ENCODE assay signal across 19 cellular contexts in genomic region chrX:150856785-150857184, GRCh38.
"Had no signal": no experiment of that assay in that cellular context is flagged by ENCODE, and none has a peak within 500 bp of the region (broad histone marks: within the 10 kb centered on the region; RNA-seq: fewer than 3 reads in every experiment).

No MANE protein-coding gene starts in this region.

- ATAC-seq: activated T-cell treated with anti-CD3 and anti-CD28 coated beads, Interleukin-2, amount 50 U/mL, for 4 hours; PC-3 had no signal

- H3K4me3 ChIP-seq: coronary artery had no signal

- DNase-seq: activated CD4-positive, alpha-beta memory T cell treated with anti-CD3 and anti-CD28 coated beads for 36 hours; activated CD4-positive, alpha-beta T cell treated with anti-CD3 and anti-CD28 coated beads, Interleukin-2, amount 10 ng/mL, durations not matched to agents 7 days and 5 days; activated CD4-positive, CD25-positive, alpha-beta regulatory T cell; activated CD8-positive, alpha-beta memory T cell treated with anti-CD3 and anti-CD28 coated beads for 24 hours; activated effector memory CD4-positive, alpha-beta T cell treated with anti-CD3 and anti-CD28 coated beads, Interleukin-2, amount 50 U/mL, for 16 hours; activated naive CD4-positive, alpha-beta T cell treated with Interleukin-2 at 50 U/mL for 16 hours; activated naive CD8-positive, alpha-beta T cell treated with anti-CD3 and anti-CD28 coated beads for 36 hours; activated T-cell treated with anti-CD3 and anti-CD28 coated beads, Interleukin-2, amount 50 U/mL, for 4 hours; caudate nucleus; MV-4-11; NCI-H1105; NCI-H1436; NCI-H1694 treated with DMSO at 0.1 percent for 48 hours; NCI-H524; SHP77 treated with DMSO at 0.1 percent for 48 hours; T-helper 1 cell had no signal

- H3K27ac Mint-ChIP-seq: activated CD4-positive, alpha-beta memory T cell treated with anti-CD3 and anti-CD28 coated beads for 36 hours; activated CD4-positive, alpha-beta T cell treated with anti-CD3 and anti-CD28 coated beads, Interleukin-2, amount 10 ng/mL, durations not matched to agents 7 days and 5 days; activated naive CD8-positive, alpha-beta T cell treated with anti-CD3 and anti-CD28 coated beads for 36 hours had no signal

- H3K27ac ChIP-seq: coronary artery, VCaP had no signal

- H3K4me3 Mint-ChIP-seq: activated CD4-positive, alpha-beta memory T cell treated with anti-CD3 and anti-CD28 coated beads for 36 hours; activated CD4-positive, alpha-beta T cell treated with anti-CD3 and anti-CD28 coated beads, Interleukin-2, amount 10 ng/mL, durations not matched to agents 7 days and 5 days; activated naive CD8-positive, alpha-beta T cell treated with anti-CD3 and anti-CD28 coated beads for 36 hours; activated T-cell treated with anti-CD3 and anti-CD28 coated beads, Interleukin-2, amount 50 U/mL, for 4 hours had no signal

- H3K27me3 Mint-ChIP-seq: activated CD4-positive, alpha-beta memory T cell treated with anti-CD3 and anti-CD28 coated beads for 36 hours; activated CD4-positive, alpha-beta T cell treated with anti-CD3 and anti-CD28 coated beads, Interleukin-2, amount 10 ng/mL, durations not matched to agents 7 days and 5 days; activated naive CD8-positive, alpha-beta T cell treated with anti-CD3 and anti-CD28 coated beads for 36 hours had no signal
